10 cellular contexts compared by ENCODE assay signal in genomic region chr16:8960788-8961109, GRCh38. TPM values are rescaled to one million over a fixed set of nuclear protein-coding genes. Genes with fewer than 3 reads are reported as not detected.
DNase-seq lines count a peak whose midpoint lies in the region; ATAC-seq and TF ChIP-seq lines count a peak whose summit lies in the region.
"Had no signal": no experiment of that assay in that cellular context is flagged by ENCODE, and none has a peak within 500 bp of the region (broad histone marks: within the 10 kb centered on the region; RNA-seq: fewer than 3 reads in every experiment).

No MANE protein-coding gene starts in this region.

- peak overlapping the region; percentile 85 for H3K4me2 ChIP-seq in SK-N-SH
- H3K4me2 ChIP-seq in smooth muscle cell = peak overlapping the region; percentile 86

- H3F3A ChIP-seq in SK-N-SH (replicated peaks; ENCODE audit: insufficient read depth) = peaks cover 15% of the 10 kb centered on the region
- H3F3A ChIP-seq in smooth muscle cell (ENCODE audit: low read depth) = peaks cover 22% of the 10 kb centered on the region

- 50% methylated on average over 1 of the region's 1 CpG for WGBS in SK-N-SH (ENCODE audit: low lambda C conversion rate)
- 54% methylated on average over 1 of the region's 1 CpG for WGBS in smooth muscle cell (ENCODE audit: low lambda C conversion rate)

- H3K27me3 ChIP-seq in SK-N-SH (ENCODE audit: insufficient read depth) (no peaks in the 10 kb centered on the region), smooth muscle cell (ENCODE audit: low read depth) (no peaks in the 10 kb centered on the region), H7 (ENCODE audit: control insufficient read depth, insufficient read depth, low read length) (peaks cover 2% of the 10 kb centered on the region; the same call in 1 of the 2 replicates)
- H3K27me3 ChIP-seq: MG63 had no signal

- no peaks in the 10 kb centered on the region for H3K9me3 ChIP-seq in SK-N-SH
- no peaks in the 10 kb centered on the region for H3K9me3 ChIP-seq in T-helper 17 cell (ENCODE audit: control insufficient read depth, low read length, poor library complexity, severe bottlenecking)
- H3K9me3 ChIP-seq in smooth muscle cell (replicated peaks; ENCODE audit: low read depth) = no peaks in the 10 kb centered on the region
- H3K9me3 ChIP-seq: MG63 had no signal

- no peaks in the 10 kb centered on the region for H3K9me2 ChIP-seq in SK-N-SH

- POLR2A ChIA-PET in SK-N-SH (lab: Yijun Ruan, JAX) = interaction anchor here (0.6 kb wide), 1 partner anchor 48 kb away, joined by 3 read pairs; no protein-coding TSS in a partner anchor

- no peak for TF ChIP-seq RAD21 in SK-N-SH (IDR thresholded peaks at IDR 0.05; ENCODE audit: low read length)

- H3K9ac ChIP-seq in SK-N-SH = no peak overlapping the region
- H3K9ac ChIP-seq in smooth muscle cell (ENCODE audit: low read depth) = no peak overlapping the region

- H3K79me2 ChIP-seq in SK-N-SH (ENCODE audit: insufficient read depth) = peaks cover 73% of the 10 kb centered on the region
- peaks cover 73% of the 10 kb centered on the region for H3K79me2 ChIP-seq in smooth muscle cell (ENCODE audit: low read depth)

- H3K36me3 ChIP-seq in SK-N-SH (replicated peaks in 1 of 2; ENCODE audit: control insufficient read depth in 1 of 2, insufficient read depth in 2 of 2, low read length in 1 of 2) (no peaks in the 10 kb centered on the region), smooth muscle cell (ENCODE audit: low read depth) (no peaks in the 10 kb centered on the region), H7 (replicated peaks; ENCODE audit: control insufficient read depth, insufficient read depth, low read length) (no peaks in the 10 kb centered on the region)
- H3K36me3 ChIP-seq: MG63 had no signal

- no peaks in the 10 kb centered on the region for H3K36me3 Mint-ChIP-seq in T-helper 17 cell (ENCODE audit: low read depth)

- H4K20me1 ChIP-seq in SK-N-SH (ENCODE audit: insufficient read depth) = peaks cover 71% of the 10 kb centered on the region
- peaks cover 72% of the 10 kb centered on the region for H4K20me1 ChIP-seq in smooth muscle cell (ENCODE audit: low read depth)

- H2AFZ ChIP-seq in SK-N-SH (ENCODE audit: low read depth) (no peak overlapping the region), smooth muscle cell (ENCODE audit: low read depth) (no peak overlapping the region)

- peaks cover 48 to 57% of the 10 kb centered on the region in 2 experiments for H3K4me1 ChIP-seq in SK-N-SH (ENCODE audit: control insufficient read depth in 1 of 2, insufficient read depth in 2 of 2, low read depth in 1 of 2, low read length in 1 of 2)
- peaks cover 65% of the 10 kb centered on the region for H3K4me1 ChIP-seq in smooth muscle cell (ENCODE audit: low read depth)

- CTCF ChIA-PET in SK-N-SH (lab: Yijun Ruan, JAX) = interaction anchor here (1.4 to 2.9 kb wide), 5 partner anchors 24 to 81 kb away, joined by 4 to 16 read pairs (median 7); no protein-coding TSS in a partner anchor

- H3K4me3 ChIP-seq in SK-N-SH (ENCODE audit: low read depth in 2 of 2, low read length in 1 of 2) (0 out of 4 replicates have a peak overlapping the region, but pooled peaks of 1 of the 2 experiments have one; percentile 17), fibroblast of the aortic adventitia (ENCODE audit: low read depth, low read length) (peak overlapping the region; percentile 44), smooth muscle cell (peak overlapping the region; percentile 2), H7 (ENCODE audit: insufficient read depth, low read depth, low read length) (no peak overlapping the region)

- no peaks in the 10 kb centered on the region for H3K27me3 Mint-ChIP-seq in T-helper 17 cell

- ATAC-seq in SK-N-SH treated with all-trans-retinoic acid at 6 μM for 48 hours = no peak
- ATAC-seq in T-helper 17 cell = no peak
- no peak for ATAC-seq in GM19397 (IDR thresholded peaks at IDR 0.05; ENCODE audit: unreplicated experiment)

- peak overlapping the region; percentile 97 for H3K4me3 Mint-ChIP-seq in T-helper 17 cell

- no peak for DNase-seq in SK-N-SH
- no peak for DNase-seq in T-helper 17 cell
- no peak for DNase-seq in fibroblast of the aortic adventitia (ENCODE audit: low read depth)
- no peak for DNase-seq in smooth muscle cell (lab: John Stamatoyannopoulos, UW; ENCODE audit: unreplicated experiment)
- DNase-seq in H7 = no peak
- DNase-seq in NCI-H2029 treated with DMSO at 0.1 percent for 48 hours (lab: John Stamatoyannopoulos, UW) = no peak
- DNase-seq: MG63 had no signal

- H3K27ac Mint-ChIP-seq in T-helper 17 cell = peak overlapping the region; percentile 96

- TF ChIP-seq EP300 in SK-N-SH (IDR thresholded peaks at IDR 0.05; ENCODE audit: borderline replicate concordance in 1 of 2, low read depth in 1 of 2, low read length in 1 of 2) = no peak

- TF ChIP-seq CTCF in SK-N-SH (IDR thresholded peaks at IDR 0.05) = no peak
- TF ChIP-seq CTCF in fibroblast of the aortic adventitia (IDR thresholded peaks at IDR 0.05; ENCODE audit: insufficient read depth, low read length) = no peak
- no peak for TF ChIP-seq CTCF in smooth muscle cell (IDR thresholded peaks at IDR 0.05; ENCODE audit: borderline replicate concordance, insufficient read depth, poor library complexity, severe bottlenecking)

- peaks cover 50% of the 10 kb centered on the region for H3K4me1 Mint-ChIP-seq in T-helper 17 cell

- peak overlapping the region in 1 of 2 experiments; percentile 57; a peak in 3 of 4 replicates for H3K27ac ChIP-seq in SK-N-SH (ENCODE audit: low read depth in 2 of 2, low read length in 1 of 2)
- peak overlapping the region; percentile 92 for H3K27ac ChIP-seq in smooth muscle cell (ENCODE audit: low read depth)
- H3K27ac ChIP-seq: 22Rv1 had no signal

TF ChIP-seq in SK-N-SH, 30 proteins besides CTCF, POLR2A, EP300 and RAD21:
- TF ChIP-seq MEF2A (IDR thresholded peaks at IDR 0.05; ENCODE audit: borderline replicate concordance, low read depth) (no peak), RXRA (IDR thresholded peaks at IDR 0.05; ENCODE audit: borderline replicate concordance, low read depth) (no peak), TAF1 (IDR thresholded peaks at IDR 0.05; ENCODE audit: borderline replicate concordance, low read depth, low read length) (no peak), EZH2phosphoT487 (IDR thresholded peaks at IDR 0.05; ENCODE audit: borderline replicate concordance, low read depth) (no peak), FOXJ3 (CRISPR knock-in tag; IDR thresholded peaks at IDR 0.05) (no peak), JUND (IDR thresholded peaks at IDR 0.05) (no peak), TCF12 (IDR thresholded peaks at IDR 0.05) (no peak), ELF1 (IDR thresholded peaks at IDR 0.05) (no peak)
- TF ChIP-seq, protein P1, sequence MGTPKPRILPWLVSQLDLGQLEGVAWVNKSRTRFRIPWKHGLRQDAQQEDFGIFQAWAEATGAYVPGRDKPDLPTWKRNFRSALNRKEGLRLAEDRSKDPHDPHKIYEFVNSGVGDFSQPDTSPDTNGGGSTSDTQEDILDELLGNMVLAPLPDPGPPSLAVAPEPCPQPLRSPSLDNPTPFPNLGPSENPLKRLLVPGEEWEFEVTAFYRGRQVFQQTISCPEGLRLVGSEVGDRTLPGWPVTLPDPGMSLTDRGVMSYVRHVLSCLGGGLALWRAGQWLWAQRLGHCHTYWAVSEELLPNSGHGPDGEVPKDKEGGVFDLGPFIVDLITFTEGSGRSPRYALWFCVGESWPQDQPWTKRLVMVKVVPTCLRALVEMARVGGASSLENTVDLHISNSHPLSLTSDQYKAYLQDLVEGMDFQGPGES (IDR thresholded peaks at IDR 0.05; ENCODE audit: low read depth, low read length) = no peak
- TF ChIP-seq, protein P2, sequence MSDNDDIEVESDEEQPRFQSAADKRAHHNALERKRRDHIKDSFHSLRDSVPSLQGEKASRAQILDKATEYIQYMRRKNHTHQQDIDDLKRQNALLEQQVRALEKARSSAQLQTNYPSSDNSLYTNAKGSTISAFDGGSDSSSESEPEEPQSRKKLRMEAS (IDR thresholded peaks at IDR 0.05; ENCODE audit: low read depth) = no peak

TF ChIP-seq in SK-N-SH treated with all-trans-retinoic acid at 6 μM for 48 hours, 23 proteins besides CTCF, POLR2A, EP300 and RAD21 (continues in another document):
- TF ChIP-seq SNAI2 (CRISPR knock-in tag; IDR thresholded peaks at IDR 0.05) (no peak), TSHZ2 (CRISPR knock-in tag; IDR thresholded peaks at IDR 0.05) (no peak), ZFP30 (CRISPR knock-in tag; IDR thresholded peaks at IDR 0.05) (no peak), ZFP3 (CRISPR knock-in tag; IDR thresholded peaks at IDR 0.05) (no peak), GLIS3 (CRISPR knock-in tag; IDR thresholded peaks at IDR 0.05) (no peak), ZNF565 (CRISPR knock-in tag; conservative IDR thresholded peaks at IDR 0.05; ENCODE audit: low read depth) (no peak)

RNA-seq across cellular contexts. Expression of gene USP7, which starts 3.0 kb away (rescaled TPM):
- polyA plus RNA-seq in SK-N-SH (2012; rRNA removed) = 8.4 and 8.6 TPM in 2 replicates
- 11.0 and 13.7 TPM in 2 replicates for polyA plus RNA-seq in SK-N-SH (2012; cell fraction: cytosol; rRNA removed)
- polyA plus RNA-seq in SK-N-SH (2012; cell fraction: nucleus; rRNA removed) = 24.5 and 33.7 TPM in 2 replicates
- 100 to 1,000 TPM; 259 to 282 TPM for total RNA-seq in T-helper 17 cell
- 55.3 and 141 TPM in 2 replicates for total RNA-seq in fibroblast of the aortic adventitia (ENCODE audit: low replicate concordance)
- total RNA-seq in smooth muscle cell = 50.7 and 60.8 TPM in 2 replicates
- polyA plus RNA-seq in smooth muscle cell = 52.1 and 55.6 TPM in 2 replicates
- 63.6 and 80.7 TPM in 2 replicates for total RNA-seq in H7 (2014; rRNA removed; shearing (Covaris generic))
